ENCODE assay signal across 9 cellular contexts in the genomic region with DNA sequence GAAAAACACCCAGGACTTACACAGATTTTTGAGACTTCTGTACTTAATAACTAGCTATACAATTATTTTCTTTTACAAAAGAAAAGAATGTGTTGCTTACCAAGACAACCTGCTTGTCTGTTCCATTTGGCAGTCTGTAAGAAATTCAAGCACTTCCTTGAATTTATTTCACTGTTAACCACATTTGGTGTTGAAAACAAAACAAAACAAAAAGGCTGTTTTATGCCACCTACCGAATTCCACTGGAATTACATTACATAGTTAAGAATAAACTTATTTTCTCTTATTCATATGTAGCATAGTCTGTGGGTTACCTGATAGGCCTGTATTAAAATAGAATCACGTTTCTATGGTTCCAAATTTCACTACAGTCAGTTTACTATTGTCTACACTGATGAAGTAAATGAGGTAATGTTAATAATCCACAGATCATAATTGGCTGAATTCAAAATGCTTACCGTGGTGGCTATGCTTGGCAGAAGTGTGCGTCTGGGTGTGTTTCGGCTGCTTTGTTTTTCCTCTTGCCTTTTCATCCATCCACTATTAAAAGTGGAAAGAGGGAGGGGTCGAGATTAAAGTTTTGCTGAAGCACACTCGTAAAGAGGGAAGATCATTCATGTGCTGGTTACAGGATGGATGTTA. TPM values are rescaled to one million over a fixed set of nuclear protein-coding genes. Genes with fewer than 3 reads are reported as not detected.
A peak's percentile ranks its signal among the peaks of the same experiment; 100 is the strongest.
DNase-seq lines count a peak whose midpoint lies in the region; ATAC-seq and TF ChIP-seq lines count a peak whose summit lies in the region.
"Had no signal": no experiment of that assay in that cellular context is flagged by ENCODE, and none has a peak within 500 bp of the region (broad histone marks: within the 10 kb centered on the region; RNA-seq: fewer than 3 reads in every experiment).

A gene with protein sequence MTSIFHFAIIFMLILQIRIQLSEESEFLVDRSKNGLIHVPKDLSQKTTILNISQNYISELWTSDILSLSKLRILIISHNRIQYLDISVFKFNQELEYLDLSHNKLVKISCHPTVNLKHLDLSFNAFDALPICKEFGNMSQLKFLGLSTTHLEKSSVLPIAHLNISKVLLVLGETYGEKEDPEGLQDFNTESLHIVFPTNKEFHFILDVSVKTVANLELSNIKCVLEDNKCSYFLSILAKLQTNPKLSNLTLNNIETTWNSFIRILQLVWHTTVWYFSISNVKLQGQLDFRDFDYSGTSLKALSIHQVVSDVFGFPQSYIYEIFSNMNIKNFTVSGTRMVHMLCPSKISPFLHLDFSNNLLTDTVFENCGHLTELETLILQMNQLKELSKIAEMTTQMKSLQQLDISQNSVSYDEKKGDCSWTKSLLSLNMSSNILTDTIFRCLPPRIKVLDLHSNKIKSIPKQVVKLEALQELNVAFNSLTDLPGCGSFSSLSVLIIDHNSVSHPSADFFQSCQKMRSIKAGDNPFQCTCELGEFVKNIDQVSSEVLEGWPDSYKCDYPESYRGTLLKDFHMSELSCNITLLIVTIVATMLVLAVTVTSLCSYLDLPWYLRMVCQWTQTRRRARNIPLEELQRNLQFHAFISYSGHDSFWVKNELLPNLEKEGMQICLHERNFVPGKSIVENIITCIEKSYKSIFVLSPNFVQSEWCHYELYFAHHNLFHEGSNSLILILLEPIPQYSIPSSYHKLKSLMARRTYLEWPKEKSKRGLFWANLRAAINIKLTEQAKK (minus strand): TSS at position 138 of the 642 bp plus-strand sequence. CDS start 5,960 bp downstream, outside the sequence.

- peak within 1 kb of the TSS; percentile 7; the same call in 1 of the 2 replicates for H2AFZ ChIP-seq in SK-N-SH (ENCODE audit: low read depth)

- peak within 1 kb of the TSS; percentile 99 for H3K27ac Mint-ChIP-seq in activated naive CD4-positive, alpha-beta T cell treated with anti-CD3 and anti-CD28 coated beads, Interleukin-2, amount 10 ng/mL, durations not matched to agents 7 days and 5 days

- H3K4me3 Mint-ChIP-seq in activated naive CD4-positive, alpha-beta T cell treated with anti-CD3 and anti-CD28 coated beads, Interleukin-2, amount 10 ng/mL, durations not matched to agents 7 days and 5 days, result peak within 1 kb of the TSS; percentile 86

- TF ChIP-seq CTCF in SK-N-SH (IDR thresholded peaks at IDR 0.05), result peak; percentile 67
- TF ChIP-seq CTCF in mucosa of descending colon (IDR thresholded peaks at IDR 0.05), result peak; percentile 49

- CTCF ChIA-PET in activated naive CD4-positive, alpha-beta T cell treated with anti-CD3 and anti-CD28 coated beads, Interleukin-2, amount 10 ng/mL, durations not matched to agents 7 days and 5 days (lab: Charles Lee), result interaction anchor here (0.6 to 6.5 kb wide), 18 partner anchors 10 to 743 kb away, joined by 3 to 91 read pairs (median 6); a partner anchor contains a TSS
- CTCF ChIA-PET in SK-N-SH (lab: Yijun Ruan, JAX), result interaction anchor here (0.7 to 4.7 kb wide), 28 partner anchors 9 to 1132 kb away, joined by 3 to 41 read pairs (median 3); a partner anchor contains a TSS

- no peaks in the 10 kb centered on the region for H3F3A ChIP-seq in SK-N-SH (replicated peaks; ENCODE audit: insufficient read depth)

- no peak within 1 kb of the TSS; a peak in 1 of 4 replicates for H3K4me3 ChIP-seq in SK-N-SH (ENCODE audit: low read depth in 2 of 2, low read length in 1 of 2)
- peak within 1 kb of the TSS; percentile 67 for H3K4me3 ChIP-seq in endocrine pancreas (ENCODE audit: control insufficient read depth, insufficient read depth, low read length)
- no peak within 1 kb of the TSS for H3K4me3 ChIP-seq in mucosa of descending colon
- H3K4me3 ChIP-seq in urinary bladder (ENCODE audit: low read depth, low read length), result peak within 1 kb of the TSS; percentile 30

- H3K9me3 ChIP-seq in SK-N-SH (no peaks in the 10 kb centered on the region), endocrine pancreas (ENCODE audit: control insufficient read depth, low read length) (no peaks in the 10 kb centered on the region), mucosa of descending colon (no peaks in the 10 kb centered on the region)

- H3K9me2 ChIP-seq in SK-N-SH, result no peaks in the 10 kb centered on the region

- H4K20me1 ChIP-seq in SK-N-SH (ENCODE audit: insufficient read depth), result no peaks in the 10 kb centered on the region

- no peak within 1 kb of the TSS for H3K27ac ChIP-seq in SK-N-SH (ENCODE audit: low read depth in 2 of 2, low read length in 1 of 2)
- peak within 1 kb of the TSS; percentile 46 for H3K27ac ChIP-seq in urinary bladder (ENCODE audit: low read depth)

- H3K4me1 Mint-ChIP-seq in activated naive CD4-positive, alpha-beta T cell treated with anti-CD3 and anti-CD28 coated beads, Interleukin-2, amount 10 ng/mL, durations not matched to agents 7 days and 5 days, result peaks cover 46% of the 10 kb centered on the region

- H3K9ac ChIP-seq in SK-N-SH (no peak within 1 kb of the TSS), endocrine pancreas (ENCODE audit: control insufficient read depth, insufficient read depth, low read length) (peak within 1 kb of the TSS; percentile 19)

- 53% methylated on average over 7 of the region's 7 CpGs for WGBS in SK-N-SH (ENCODE audit: low lambda C conversion rate)
- WGBS in urinary bladder, result 28% methylated on average over 7 of the region's 7 CpGs

- H3K27me3 ChIP-seq in SK-N-SH (ENCODE audit: insufficient read depth) (no peaks in the 10 kb centered on the region), endocrine pancreas (ENCODE audit: control insufficient read depth, insufficient read depth, low read length) (no peaks in the 10 kb centered on the region)

- no peaks in the 10 kb centered on the region; a peak in 1 of 4 replicates for H3K4me1 ChIP-seq in SK-N-SH (ENCODE audit: control insufficient read depth in 1 of 2, insufficient read depth in 2 of 2, low read depth in 1 of 2, low read length in 1 of 2)
- H3K4me1 ChIP-seq in endocrine pancreas (ENCODE audit: control insufficient read depth, insufficient read depth, low read length), result peaks cover 3% of the 10 kb centered on the region
- H3K4me1 ChIP-seq in mucosa of descending colon (ENCODE audit: low read depth), result peaks cover 2% of the 10 kb centered on the region
- H3K4me1 ChIP-seq in urinary bladder (ENCODE audit: insufficient read depth), result no peaks in the 10 kb centered on the region

- no peaks in the 10 kb centered on the region for H3K79me2 ChIP-seq in SK-N-SH (ENCODE audit: insufficient read depth)

- peaks cover 30% of the 10 kb centered on the region for H3K9me3 Mint-ChIP-seq in activated naive CD4-positive, alpha-beta T cell treated with anti-CD3 and anti-CD28 coated beads, Interleukin-2, amount 10 ng/mL, durations not matched to agents 7 days and 5 days

- no peak for TF ChIP-seq EP300 in SK-N-SH (IDR thresholded peaks at IDR 0.05; ENCODE audit: borderline replicate concordance in 1 of 2, low read depth in 1 of 2, low read length in 1 of 2)

- H3K27me3 Mint-ChIP-seq in activated naive CD4-positive, alpha-beta T cell treated with anti-CD3 and anti-CD28 coated beads, Interleukin-2, amount 10 ng/mL, durations not matched to agents 7 days and 5 days, result no peaks in the 10 kb centered on the region

- ATAC-seq in HG03439 (IDR thresholded peaks at IDR 0.05; ENCODE audit: unreplicated experiment) (peak; percentile 39), mucosa of descending colon (peak; percentile 82)

- H3K4me2 ChIP-seq in SK-N-SH, result no peak within 1 kb of the TSS

- intact Hi-C loops in mucosa of descending colon (cut with DNase I, micrococcal nuclease), result no loop called here

- peak; percentile 38 for DNase-seq in activated naive CD4-positive, alpha-beta T cell treated with anti-CD3 and anti-CD28 coated beads, Interleukin-2, amount 10 ng/mL, durations not matched to agents 7 days and 5 days
- DNase-seq in activated naive CD4-positive, alpha-beta T cell (lab: John Stamatoyannopoulos, UW), result no peak
- DNase-seq in SK-N-SH (peak; percentile 26), mucosa of descending colon (peak in 1 of 3 donors; percentile 27), HPDE6-E6E7 (ENCODE audit: extremely low spot score) (no peak)

- no peaks in the 10 kb centered on the region for H3K36me3 ChIP-seq in SK-N-SH (replicated peaks in 1 of 2; ENCODE audit: control insufficient read depth in 1 of 2, insufficient read depth in 2 of 2, low read length in 1 of 2)
- H3K36me3 ChIP-seq in endocrine pancreas (ENCODE audit: control insufficient read depth, insufficient read depth, low read length), result no peaks in the 10 kb centered on the region
- H3K36me3 ChIP-seq in mucosa of descending colon (ENCODE audit: low read depth), result no peaks in the 10 kb centered on the region
- H3K36me3 ChIP-seq in urinary bladder (ENCODE audit: insufficient read depth), result no peaks in the 10 kb centered on the region

- H3K36me3 Mint-ChIP-seq in activated naive CD4-positive, alpha-beta T cell treated with anti-CD3 and anti-CD28 coated beads, Interleukin-2, amount 10 ng/mL, durations not matched to agents 7 days and 5 days, result peaks cover 44% of the 10 kb centered on the region

- POLR2A ChIA-PET in SK-N-SH (lab: Yijun Ruan, JAX), result no interaction called here

- peak; percentile 48 for TF ChIP-seq RAD21 in SK-N-SH (IDR thresholded peaks at IDR 0.05; ENCODE audit: low read length)

TF ChIP-seq in SK-N-SH, 30 proteins besides CTCF, POLR2A, EP300 and RAD21:
- no peak for TF ChIP-seq RFX5 (IDR thresholded peaks at IDR 0.05; ENCODE audit: low read length)
- peak; percentile 26 for TF ChIP-seq SMC3 (IDR thresholded peaks at IDR 0.05; ENCODE audit: low read depth, low read length)
- TF ChIP-seq, protein P1, sequence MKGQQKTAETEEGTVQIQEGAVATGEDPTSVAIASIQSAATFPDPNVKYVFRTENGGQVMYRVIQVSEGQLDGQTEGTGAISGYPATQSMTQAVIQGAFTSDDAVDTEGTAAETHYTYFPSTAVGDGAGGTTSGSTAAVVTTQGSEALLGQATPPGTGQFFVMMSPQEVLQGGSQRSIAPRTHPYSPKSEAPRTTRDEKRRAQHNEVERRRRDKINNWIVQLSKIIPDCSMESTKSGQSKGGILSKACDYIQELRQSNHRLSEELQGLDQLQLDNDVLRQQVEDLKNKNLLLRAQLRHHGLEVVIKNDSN (IDR thresholded peaks at IDR 0.05; ENCODE audit: borderline replicate concordance, low read depth), result no peak
- no peak for TF ChIP-seq GABPA (IDR thresholded peaks at IDR 0.05; ENCODE audit: low read depth)
- no peak for TF ChIP-seq NFIC (IDR thresholded peaks at IDR 0.05; ENCODE audit: borderline replicate concordance)
- no peak for TF ChIP-seq MEF2A (IDR thresholded peaks at IDR 0.05; ENCODE audit: borderline replicate concordance, low read depth)

RNA-seq across cellular contexts. Expression of the gene that starts here (rescaled TPM):
- 0.03 TPM in 1 of 2 replicates, not detected in the other for polyA plus RNA-seq in SK-N-SH (2012; rRNA removed)
- polyA plus RNA-seq in SK-N-SH (2012; cell fraction: cytosol; rRNA removed), result 0.03 TPM in 1 of 2 replicates, not detected in the other
- polyA plus RNA-seq in SK-N-SH (2012; cell fraction: nucleus; rRNA removed), result 0.04 TPM in 1 of 2 replicates, not detected in the other
- total RNA-seq in mucosa of descending colon, result 1 to 10 TPM; 7.3 to 9.3 (median 7.7) TPM
- total RNA-seq in urinary bladder, result 17.2 TPM
- polyA plus RNA-seq in urinary bladder, result 4.4 TPM
- total RNA-seq: H1 had no signal
- polyA plus RNA-seq: H1 had no signal

Comparison
In these comparisons a context has a peak if more than half of its experiments do, and no peak if none do; other contexts are left out.
1. Peak in DNase-seq in SK-N-SH; RNA of the gene not detected or under 1 TPM.
2. H3K4me3 ChIP-seq: peak in endocrine pancreas (single experiment) and urinary bladder (single experiment); none in SK-N-SH (0 of 2) and mucosa of descending colon (single experiment).